ENCODE assay signal across 20 cellular contexts in the genomic region with DNA sequence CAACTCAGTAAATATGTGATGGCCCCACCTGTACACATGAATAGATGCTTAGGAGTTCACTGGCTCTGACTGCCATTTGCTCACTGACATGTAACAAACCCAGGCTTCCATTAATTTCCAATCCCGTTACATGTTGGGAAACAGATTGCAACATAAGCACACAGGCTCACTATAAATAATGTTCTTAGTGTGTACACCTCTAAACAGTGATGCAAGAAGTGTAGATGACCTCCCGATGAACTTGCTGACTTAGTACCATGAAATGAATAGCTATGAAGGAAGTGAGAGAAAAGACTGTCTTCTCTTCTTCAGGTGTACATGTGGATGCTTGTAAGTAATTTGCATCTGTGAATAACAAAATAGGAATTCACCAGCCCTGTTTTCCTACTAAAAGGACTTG. TPM values are rescaled to one million over a fixed set of nuclear protein-coding genes. Genes with fewer than 3 reads are reported as not detected.
DNase-seq lines count a peak whose midpoint lies in the region; ATAC-seq and TF ChIP-seq lines count a peak whose summit lies in the region.
"Had no signal": no experiment of that assay in that cellular context is flagged by ENCODE, and none has a peak within 500 bp of the region (broad histone marks: within the 10 kb centered on the region; RNA-seq: fewer than 3 reads in every experiment).

No MANE protein-coding gene starts in this region.

- no peak overlapping the region for H3K4me3 ChIP-seq in NB4 (ENCODE audit: low read depth, low read length)
- no peak overlapping the region for H3K4me3 ChIP-seq in choroid plexus epithelial cell (ENCODE audit: low read depth, low read length)
- H3K4me3 ChIP-seq: BLaER1 treated with 17β-estradiol and CSF1 and Interleukin-3, amounts not matched to agents 10 nM and 100 nM; lower lobe of right lung; SJSA1 had no signal

- H3K27ac Mint-ChIP-seq in activated CD8-positive, alpha-beta T cell treated with anti-CD3 and anti-CD28 coated beads for 36 hours = no peak overlapping the region
- no peak overlapping the region for H3K27ac Mint-ChIP-seq in activated CD4-positive, alpha-beta memory T cell treated with anti-CD3 and anti-CD28 coated beads, Interleukin-2, amount 10 ng/mL, durations not matched to agents 7 days and 5 days
- H3K27ac Mint-ChIP-seq: activated naive CD4-positive, alpha-beta T cell treated with anti-CD3 and anti-CD28 coated beads, Interleukin-2, amount 10 ng/mL, durations not matched to agents 7 days and 5 days; type B pancreatic cell had no signal

- ATAC-seq in omental fat pad (ENCODE audit: low FRiP score) (peak; percentile 63), GM21529 (IDR thresholded peaks at IDR 0.05; ENCODE audit: unreplicated experiment) (no peak)
- no peak for ATAC-seq in activated CD8-positive, alpha-beta T cell treated with anti-CD3 and anti-CD28 coated beads for 36 hours
- ATAC-seq: lower lobe of right lung, right cardiac atrium had no signal

- DNase-seq in GM20000 (ENCODE audit: low spot score) (peak; percentile 9), NB4 (ENCODE audit: low read depth) (peak; percentile 15), choroid plexus epithelial cell (ENCODE audit: low read depth) (peak; percentile 73), omental fat pad (ENCODE audit: low spot score) (no peak)
- DNase-seq in activated CD8-positive, alpha-beta T cell treated with anti-CD3 and anti-CD28 coated beads for 36 hours = no peak
- no peak for DNase-seq in activated CD4-positive, alpha-beta memory T cell treated with anti-CD3 and anti-CD28 coated beads, Interleukin-2, amount 10 ng/mL, durations not matched to agents 7 days and 5 days
- DNase-seq: activated naive CD4-positive, alpha-beta T cell treated with anti-CD3 and anti-CD28 coated beads, Interleukin-2, amount 10 ng/mL, durations not matched to agents 7 days and 5 days; central memory CD4-positive, alpha-beta T cell; DMS53; hippocampal formation; lower lobe of right lung; NCI-H146; NCI-H69; right cardiac atrium; stimulated activated CD4-positive, alpha-beta T cell treated with anti-CD3 and anti-CD28 coated beads, Interleukin-4, amount 100 ng/mL, for 1 hour had no signal

- CTCF ChIA-PET in activated CD8-positive, alpha-beta T cell treated with anti-CD3 and anti-CD28 coated beads for 36 hours (lab: Charles Lee) = no interaction called here
- CTCF ChIA-PET in activated CD4-positive, alpha-beta memory T cell treated with anti-CD3 and anti-CD28 coated beads, Interleukin-2, amount 10 ng/mL, durations not matched to agents 7 days and 5 days (lab: Charles Lee) = no interaction called here

- H3K27me3 Mint-ChIP-seq in activated CD8-positive, alpha-beta T cell treated with anti-CD3 and anti-CD28 coated beads for 36 hours = peaks cover 16% of the 10 kb centered on the region
- H3K27me3 Mint-ChIP-seq in activated CD4-positive, alpha-beta memory T cell treated with anti-CD3 and anti-CD28 coated beads, Interleukin-2, amount 10 ng/mL, durations not matched to agents 7 days and 5 days = peaks cover 28% of the 10 kb centered on the region

- POLR2A ChIA-PET in activated CD8-positive, alpha-beta T cell treated with anti-CD3 and anti-CD28 coated beads for 36 hours (lab: Charles Lee) = no interaction called here
- POLR2A ChIA-PET in activated CD4-positive, alpha-beta memory T cell treated with anti-CD3 and anti-CD28 coated beads, Interleukin-2, amount 10 ng/mL, durations not matched to agents 7 days and 5 days (lab: Charles Lee) = no interaction called here

- no peak for TF ChIP-seq POLR2A in NB4 (IDR thresholded peaks at IDR 0.05; ENCODE audit: extremely low read depth, insufficient read length)

- TF ChIP-seq CTCF in GM20000 (IDR thresholded peaks at IDR 0.05; ENCODE audit: extremely low read depth, missing control alignments) = no peak
- TF ChIP-seq CTCF in NB4 (IDR thresholded peaks at IDR 0.05; ENCODE audit: low read depth, low read length) = no peak
- TF ChIP-seq CTCF in choroid plexus epithelial cell (conservative IDR thresholded peaks at IDR 0.05; ENCODE audit: low read depth, low read length) = no peak
- TF ChIP-seq CTCF in omental fat pad (IDR thresholded peaks at IDR 0.05) = no peak
- no peak for TF ChIP-seq CTCF in activated CD8-positive, alpha-beta T cell treated with anti-CD3 and anti-CD28 coated beads for 36 hours (IDR thresholded peaks at IDR 0.05)

- no peaks in the 10 kb centered on the region for H3K4me1 Mint-ChIP-seq in activated CD8-positive, alpha-beta T cell treated with anti-CD3 and anti-CD28 coated beads for 36 hours (ENCODE audit: low read depth)
- H3K4me1 Mint-ChIP-seq in activated CD4-positive, alpha-beta memory T cell treated with anti-CD3 and anti-CD28 coated beads, Interleukin-2, amount 10 ng/mL, durations not matched to agents 7 days and 5 days = no peaks in the 10 kb centered on the region
- H3K4me1 Mint-ChIP-seq: activated naive CD4-positive, alpha-beta T cell treated with anti-CD3 and anti-CD28 coated beads, Interleukin-2, amount 10 ng/mL, durations not matched to agents 7 days and 5 days; neural crest cell had no signal

- H3K4me3 Mint-ChIP-seq in activated CD8-positive, alpha-beta T cell treated with anti-CD3 and anti-CD28 coated beads for 36 hours = no peak overlapping the region
- H3K4me3 Mint-ChIP-seq in activated CD4-positive, alpha-beta memory T cell treated with anti-CD3 and anti-CD28 coated beads, Interleukin-2, amount 10 ng/mL, durations not matched to agents 7 days and 5 days = no peak overlapping the region
- H3K4me3 Mint-ChIP-seq: activated naive CD4-positive, alpha-beta T cell treated with anti-CD3 and anti-CD28 coated beads, Interleukin-2, amount 10 ng/mL, durations not matched to agents 7 days and 5 days; neural crest cell; type B pancreatic cell had no signal

- H3K9me3 Mint-ChIP-seq in activated CD8-positive, alpha-beta T cell treated with anti-CD3 and anti-CD28 coated beads for 36 hours = no peaks in the 10 kb centered on the region
- H3K9me3 Mint-ChIP-seq in activated CD4-positive, alpha-beta memory T cell treated with anti-CD3 and anti-CD28 coated beads, Interleukin-2, amount 10 ng/mL, durations not matched to agents 7 days and 5 days = no peaks in the 10 kb centered on the region
- H3K9me3 Mint-ChIP-seq: activated naive CD4-positive, alpha-beta T cell treated with anti-CD3 and anti-CD28 coated beads, Interleukin-2, amount 10 ng/mL, durations not matched to agents 7 days and 5 days; neural crest cell; type B pancreatic cell had no signal

- intact Hi-C loops in activated CD8-positive, alpha-beta T cell treated with anti-CD3 and anti-CD28 coated beads for 36 hours (cut with micrococcal nuclease) = no loop called here

- H3K36me3 Mint-ChIP-seq in activated CD8-positive, alpha-beta T cell treated with anti-CD3 and anti-CD28 coated beads for 36 hours (ENCODE audit: low read depth) = no peaks in the 10 kb centered on the region
- H3K36me3 Mint-ChIP-seq in activated CD4-positive, alpha-beta memory T cell treated with anti-CD3 and anti-CD28 coated beads, Interleukin-2, amount 10 ng/mL, durations not matched to agents 7 days and 5 days (ENCODE audit: low read depth) = no peaks in the 10 kb centered on the region
- H3K36me3 Mint-ChIP-seq: activated naive CD4-positive, alpha-beta T cell treated with anti-CD3 and anti-CD28 coated beads, Interleukin-2, amount 10 ng/mL, durations not matched to agents 7 days and 5 days; type B pancreatic cell had no signal

RNA-seq across cellular contexts. Expression of a gene that starts 21.4 kb away (rescaled TPM):
- under 1 TPM; 0.32 to 0.48 (median 0.41) TPM for total RNA-seq in omental fat pad
- total RNA-seq in activated CD8-positive, alpha-beta T cell treated with anti-CD3 and anti-CD28 coated beads for 36 hours = under 1 TPM; 0.36 to 0.43 TPM
- under 1 TPM; 0.58 to 0.88 TPM for total RNA-seq in activated CD4-positive, alpha-beta memory T cell treated with anti-CD3 and anti-CD28 coated beads, Interleukin-2, amount 10 ng/mL, durations not matched to agents 7 days and 5 days

Comparison
In these comparisons a context has a peak if more than half of its experiments do, and no peak if none do; other contexts are left out.
1. DNase-seq: peak in GM20000 (single experiment), NB4 (single experiment) and choroid plexus epithelial cell (single experiment); none in omental fat pad (single experiment), activated CD8-positive, alpha-beta T cell treated with anti-CD3 and anti-CD28 coated beads for 36 hours (single experiment) and activated CD4-positive, alpha-beta memory T cell treated with anti-CD3 and anti-CD28 coated beads, Interleukin-2, amount 10 ng/mL, durations not matched to agents 7 days and 5 days (single experiment).